ENCODE assay signal across 2 cellular contexts in genomic region chr16:1292208-1292607, GRCh38.
TF ChIP-seq lines count a peak whose summit lies in the region.

No MANE protein-coding gene starts in this region.

TF ChIP-seq in HEK293, 187 proteins besides CTCF, POLR2A, EP300 and RAD21:
- TF ChIP-seq ZNF398 (tag by site-specific recombination; IDR thresholded peaks at IDR 0.05) (peak; percentile 45; the same call in 1 of the 2 replicates), PRDM1 (tag by site-specific recombination; IDR thresholded peaks at IDR 0.05) (peak; percentile 69)

TF ChIP-seq in HepG2, 621 proteins besides CTCF, POLR2A, EP300 and RAD21:
- TF ChIP-seq HNRNPK (IDR thresholded peaks at IDR 0.05; ENCODE audit: low read depth, low read length, poor library complexity, severe bottlenecking) = peak; percentile 94
- peak; percentile 69; the same call in 1 of the 2 replicates for TF ChIP-seq PCBP1 (IDR thresholded peaks at IDR 0.05; ENCODE audit: borderline replicate concordance, low read depth, low read length)
